In genomic region chr3:129058441-129059194, GRCh38 we compare ENCODE assay signal across 11 cellular contexts. TPM values are rescaled to one million over a fixed set of nuclear protein-coding genes. Genes with fewer than 3 reads are reported as not detected.
DNase-seq lines count a peak whose midpoint lies in the region; ATAC-seq and TF ChIP-seq lines count a peak whose summit lies in the region.
"Had no signal": no experiment of that assay in that cellular context is flagged by ENCODE, and none has a peak within 500 bp of the region (broad histone marks: within the 10 kb centered on the region; RNA-seq: fewer than 3 reads in every experiment).

No MANE protein-coding gene starts in this region.

- no peaks in the 10 kb centered on the region for H3K36me3 ChIP-seq in left ventricle myocardium inferior
- H3K36me3 ChIP-seq in MM.1S (replicated peaks; ENCODE audit: insufficient read depth, low read length) = no peaks in the 10 kb centered on the region
- no peaks in the 10 kb centered on the region for H3K36me3 ChIP-seq in endodermal cell (ENCODE audit: control insufficient read depth, insufficient read depth, low read length)
- no peaks in the 10 kb centered on the region for H3K36me3 ChIP-seq in thyroid gland

- H3K4me2 ChIP-seq in MM.1S (ENCODE audit: low read depth, low read length) = peak overlapping the region; percentile 71

- no peak overlapping the region for H3K27ac Mint-ChIP-seq in endodermal cell

- TF ChIP-seq CTCF in left ventricle myocardium inferior (IDR thresholded peaks at IDR 0.05; ENCODE audit: borderline replicate concordance) = no peak
- TF ChIP-seq CTCF in MM.1S (IDR thresholded peaks at IDR 0.05; ENCODE audit: low read length) = peak; percentile 26
- no peak for TF ChIP-seq CTCF in endodermal cell (conservative IDR thresholded peaks at IDR 0.05)
- no peak for TF ChIP-seq CTCF in thyroid gland (IDR thresholded peaks at IDR 0.05)

- ATAC-seq in Right ventricle myocardium inferior = no peak
- ATAC-seq: psoas muscle had no signal

- no peak overlapping the region for H3K4me3 Mint-ChIP-seq in endodermal cell

- no peak for TF ChIP-seq POLR2A in thyroid gland (IDR thresholded peaks at IDR 0.05)

- peaks cover 14% of the 10 kb centered on the region for H3F3A ChIP-seq in MM.1S (ENCODE audit: insufficient read depth, low read length)

- DNase-seq in Right ventricle myocardium inferior (ENCODE audit: missing footprints) (peak; percentile 46), left ventricle myocardium inferior (no peak), MM.1S (peak; percentile 95), endodermal cell (peak; percentile 47), thyroid gland (peak; percentile 73 to 84), SW480 (ENCODE audit: low spot score) (no peak)
- DNase-seq in activated CD4-positive, CD25-positive, alpha-beta regulatory T cell treated with anti-CD3 and anti-CD28 coated beads, Interleukin-2, amount 50 U/mL, for 72 hours = no peak
- no peak for DNase-seq in stimulated activated CD4-positive, alpha-beta T cell treated with anti-CD3 and anti-CD28 coated beads, Interleukin-15, amount 100 ng/mL, for 24 hours
- DNase-seq: activated CD8-positive, alpha-beta memory T cell treated with anti-CD3 and anti-CD28 coated beads for 24 hours had no signal

- H3K79me2 ChIP-seq in MM.1S (ENCODE audit: low read length) = no peaks in the 10 kb centered on the region

- H3K9me3 ChIP-seq in left ventricle myocardium inferior (replicated peaks) (no peaks in the 10 kb centered on the region), MM.1S (replicated peaks; ENCODE audit: insufficient read depth, low read length) (no peaks in the 10 kb centered on the region), endodermal cell (ENCODE audit: control insufficient read depth, low read length) (no peaks in the 10 kb centered on the region), thyroid gland (no peaks in the 10 kb centered on the region)
- H3K9me3 ChIP-seq: psoas muscle had no signal

- no peak overlapping the region for H3K27ac ChIP-seq in left ventricle myocardium inferior (replicated peaks)
- peak overlapping the region; percentile 87 for H3K27ac ChIP-seq in MM.1S (ENCODE audit: low read length)
- no peak overlapping the region for H3K27ac ChIP-seq in endodermal cell (ENCODE audit: low read depth, low read length)
- H3K27ac ChIP-seq in thyroid gland = peak overlapping the region in 1 of 3 donors; percentile 27
- H3K27ac ChIP-seq: psoas muscle had no signal

- intact Hi-C loops in Right ventricle myocardium inferior (cut with DNase I) = no loop called here
- intact Hi-C loops in left ventricle myocardium inferior (cut with micrococcal nuclease) = no loop called here
- intact Hi-C loops in thyroid gland (cut with DNase I) = loop anchor here (5.0 to 10.0 kb wide), 2 partner anchors 59 to 186 kb away; partner anchors contain the start of gene COPG1

- no peaks in the 10 kb centered on the region for H3K27me3 ChIP-seq in left ventricle myocardium inferior (ENCODE audit: low read depth)
- H3K27me3 ChIP-seq in MM.1S (replicated peaks; ENCODE audit: insufficient read depth, low read length) = no peaks in the 10 kb centered on the region
- no peaks in the 10 kb centered on the region for H3K27me3 ChIP-seq in endodermal cell (ENCODE audit: control insufficient read depth, insufficient read depth, low read length, poor library complexity, severe bottlenecking)
- no peaks in the 10 kb centered on the region for H3K27me3 ChIP-seq in thyroid gland

- H3K4me1 Mint-ChIP-seq in endodermal cell = peaks cover 31% of the 10 kb centered on the region

- H3K4me1 ChIP-seq in left ventricle myocardium inferior (peaks cover 14% of the 10 kb centered on the region), MM.1S (ENCODE audit: low read length) (peaks cover 24% of the 10 kb centered on the region), endodermal cell (ENCODE audit: control insufficient read depth, insufficient read depth, low read length) (peaks cover 3% of the 10 kb centered on the region), thyroid gland (peaks cover 15 to 20% of the 10 kb centered on the region in 2 donors)
- H3K4me1 ChIP-seq: psoas muscle had no signal

- no peak overlapping the region for H3K4me3 ChIP-seq in left ventricle myocardium inferior
- peak overlapping the region; percentile 10; the same call in 1 of the 2 replicates for H3K4me3 ChIP-seq in MM.1S (ENCODE audit: low read length)
- no peak overlapping the region for H3K4me3 ChIP-seq in endodermal cell (ENCODE audit: low read length)
- no peak overlapping the region for H3K4me3 ChIP-seq in thyroid gland (replicated peaks in 1 of 3)
- H3K4me3 ChIP-seq: psoas muscle had no signal

- WGBS in endodermal cell (ENCODE audit: insufficient coverage in 1 of 2, insufficient read length in 1 of 2), 2 experiments = 84 to 97% methylated on average over 4 of the region's 4 CpGs
- 35 to 39% methylated on average over 3 to 4 of the region's 4 CpGs for WGBS in thyroid gland, 2 donors

- H4K20me1 ChIP-seq in MM.1S (ENCODE audit: insufficient read depth, low read length) = no peaks in the 10 kb centered on the region

- no peaks in the 10 kb centered on the region for H3K9me2 ChIP-seq in MM.1S (replicated peaks; ENCODE audit: insufficient read depth, low read length)

- no peaks in the 10 kb centered on the region for H3K9me3 Mint-ChIP-seq in endodermal cell

- H3K9ac ChIP-seq in MM.1S (ENCODE audit: low read length) (peak overlapping the region; percentile 68), endodermal cell (ENCODE audit: extremely low read depth, low read length, poor library complexity, severe bottlenecking) (no peak overlapping the region)

- no peaks in the 10 kb centered on the region for H3K27me3 Mint-ChIP-seq in endodermal cell (ENCODE audit: insufficient read depth)

- peak overlapping the region; percentile 29; the same call in 1 of the 2 replicates for H2AFZ ChIP-seq in MM.1S (ENCODE audit: low read length)

- no peaks in the 10 kb centered on the region for H3K36me3 Mint-ChIP-seq in endodermal cell (ENCODE audit: low read depth)

RNA-seq across cellular contexts. Expression of gene GP9, which starts 2.0 kb away (rescaled TPM):
- total RNA-seq in Right ventricle myocardium inferior (not detected), left ventricle myocardium inferior (not detected), endodermal cell (not detected), thyroid gland (not detected)
- polyA plus RNA-seq in endodermal cell (2013, experiment 1 of 2) = not detected
- polyA plus RNA-seq in endodermal cell (2013, experiment 2 of 2) = not detected
- total RNA-seq: psoas muscle, urinary bladder had no signal
- polyA plus RNA-seq: urinary bladder had no signal

RNA-seq across cellular contexts. Expression of gene EFCC1, which starts 57.5 kb away (rescaled TPM):
- 2.3 TPM for total RNA-seq in Right ventricle myocardium inferior
- total RNA-seq in left ventricle myocardium inferior = 1.5 TPM
- total RNA-seq in endodermal cell = under 1 TPM; 0.31 to 0.93 TPM
- polyA plus RNA-seq in endodermal cell (2013, experiment 1 of 2) = 26.5 TPM
- polyA plus RNA-seq in endodermal cell (2013, experiment 2 of 2) = 23.8 TPM
- total RNA-seq in thyroid gland = 10 to 100 TPM in 2 of 4 donors, 1 to 10 TPM in 2; 3.6 to 16.8 (median 9.9) TPM

Comparison
In these comparisons a context has a peak if more than half of its experiments do, and no peak if none do; other contexts are left out.
1. DNase-seq: peak in Right ventricle myocardium inferior (single experiment), MM.1S (single experiment), endodermal cell (single experiment) and thyroid gland (2 of 2); none in left ventricle myocardium inferior (single experiment), activated CD4-positive, CD25-positive, alpha-beta regulatory T cell treated with anti-CD3 and anti-CD28 coated beads, Interleukin-2, amount 50 U/mL, for 72 hours (single experiment), stimulated activated CD4-positive, alpha-beta T cell treated with anti-CD3 and anti-CD28 coated beads, Interleukin-15, amount 100 ng/mL, for 24 hours (single experiment) and SW480 (single experiment).